In the genomic region with DNA sequence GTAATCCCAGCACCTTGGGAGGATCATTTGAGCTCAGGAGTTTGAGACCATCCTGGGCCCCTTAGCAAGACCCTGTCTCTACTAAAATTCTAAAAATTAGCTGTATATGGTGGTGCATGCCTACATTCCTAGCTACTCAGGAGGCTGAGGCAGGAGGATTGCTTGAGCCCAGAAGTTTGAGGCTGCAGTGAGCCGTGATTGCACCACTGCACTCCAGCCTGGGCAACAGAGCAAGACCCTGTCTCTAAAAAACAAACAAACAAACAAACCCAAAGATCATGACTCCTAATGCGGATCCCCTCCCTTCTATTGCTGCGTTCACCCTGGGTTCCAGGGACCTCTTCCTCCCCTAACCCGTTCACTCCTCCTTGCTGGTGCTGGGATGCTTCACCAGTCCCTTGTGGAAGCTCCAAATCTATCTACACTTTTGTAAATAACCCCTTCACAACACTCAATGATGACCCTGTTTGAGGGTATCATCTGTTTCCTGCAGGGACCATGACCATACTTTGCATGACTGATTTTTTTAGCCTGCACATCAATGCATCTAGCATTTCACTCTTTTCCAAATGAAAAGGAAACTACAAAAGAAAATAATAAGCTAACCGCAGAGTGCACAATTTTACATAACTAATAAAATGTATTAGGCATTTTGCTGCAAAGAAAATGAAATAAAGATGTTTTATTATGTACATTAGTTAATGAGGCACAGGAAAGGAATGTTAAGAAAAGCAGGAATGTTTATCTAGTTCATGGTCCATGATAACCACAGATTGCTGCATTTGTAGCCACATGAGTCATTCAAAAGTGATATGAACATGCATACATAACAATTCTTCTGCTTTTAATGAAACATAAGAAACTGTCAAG, we compare ENCODE assay signal across 12 cellular contexts. TPM values are rescaled to one million over a fixed set of nuclear protein-coding genes. Genes with fewer than 3 reads are reported as not detected.
DNase-seq lines count a peak whose midpoint lies in the region; ATAC-seq, FAIRE-seq and TF ChIP-seq lines count a peak whose summit lies in the region.
"Had no signal": no experiment of that assay in that cellular context is flagged by ENCODE, and none has a peak within 500 bp of the region (broad histone marks: within the 10 kb centered on the region; RNA-seq: fewer than 3 reads in every experiment).

No MANE protein-coding gene starts in this region.

- peak overlapping the region; percentile 16; the same call in 1 of the 2 replicates for H3K4me2 ChIP-seq in HepG2 (ENCODE audit: low read depth, low read length)

- intact Hi-C loops in HepG2 (cut with micrococcal nuclease; ENCODE audit: unreplicated experiment), result loop anchor here (1.0 kb wide), 1 partner anchor 73 kb away; no protein-coding TSS in a partner anchor

- TF ChIP-seq CTCF in BJ (IDR thresholded peaks at IDR 0.05; ENCODE audit: insufficient read depth, low read depth, low read length), result no peak
- no peak for TF ChIP-seq CTCF in HepG2 (CRISPR knock-in tag; IDR thresholded peaks at IDR 0.05)

- H3K36me3 ChIP-seq in BJ (ENCODE audit: control insufficient read depth, insufficient read depth, low read length), result no peaks in the 10 kb centered on the region; the same call in 1 of the 2 replicates
- H3K36me3 ChIP-seq in HepG2 (replicated peaks in 1 of 2; ENCODE audit: control insufficient read depth in 1 of 2, insufficient read depth in 2 of 2, low read length in 2 of 2), result no peaks in the 10 kb centered on the region
- H3K36me3 ChIP-seq: spleen had no signal

- no peaks in the 10 kb centered on the region for H4K20me1 ChIP-seq in HepG2 (ENCODE audit: insufficient read depth, low read length)

- CTCF ChIA-PET in BJ (lab: Yijun Ruan, JAX), result interaction anchor here (0.7 to 1.2 kb wide), 3 partner anchors 12 to 232 kb away, joined by 3 to 5 read pairs (median 4); no protein-coding TSS in a partner anchor
- CTCF ChIA-PET in HepG2 (lab: Yijun Ruan, JAX; ENCODE audit: low intra/inter-chr PET ratio, low total read pairs), result no interaction called here

- H3K27me3 ChIP-seq in BJ (ENCODE audit: control insufficient read depth, insufficient read depth, low read length), result peaks cover 3% of the 10 kb centered on the region; the same call in 1 of the 2 replicates
- H3K27me3 ChIP-seq in HepG2 (ENCODE audit: control insufficient read depth in 1 of 2, insufficient read depth in 2 of 2, low read length in 2 of 2), result no peaks in the 10 kb centered on the region
- H3K27me3 ChIP-seq: spleen had no signal

- no peaks in the 10 kb centered on the region for H3K79me2 ChIP-seq in HepG2 (ENCODE audit: insufficient read depth, low read length)

- no peaks in the 10 kb centered on the region for H3K4me1 Mint-ChIP-seq in stimulated activated memory B cell treated with anti-CD40 and anti-IgM and Interleukin-4, amounts not matched to agents 10 μg/mL and 1 μg/mL and 100 μg/mL, for 72 hours

- in situ Hi-C loops in HepG2 (cut with HindIII; ENCODE audit: extremely low pct_ligation_motif_present, low pct_unique_long_range_greater_than_20kb), result no loop called here

- peak; percentile 18 for FAIRE-seq in HepG2 (lab: Jason Lieb, UNC)

- H3K27me3 Mint-ChIP-seq in stimulated activated memory B cell treated with anti-CD40 and anti-IgM and Interleukin-4, amounts not matched to agents 10 μg/mL and 1 μg/mL and 100 μg/mL, for 72 hours, result peaks cover 34% of the 10 kb centered on the region

- H2AFZ ChIP-seq in HepG2 (ENCODE audit: low read length), result no peak overlapping the region

- TF ChIP-seq POLR2A in HepG2 (IDR thresholded peaks at IDR 0.05; ENCODE audit: insufficient read depth in 1 of 2, low read depth in 2 of 2, low read length in 2 of 2), result no peak

- H3K9ac ChIP-seq in HepG2 (ENCODE audit: insufficient read depth, low read depth, low read length), result no peak overlapping the region

- H3K4me3 ChIP-seq in BJ (ENCODE audit: low read depth, low read length) (no peak overlapping the region), HepG2 (replicated peaks in 1 of 3; ENCODE audit: insufficient read depth in 1 of 3, low read depth in 2 of 3, low read length in 3 of 3) (no peak overlapping the region)
- H3K4me3 ChIP-seq: spleen had no signal

- H3K36me3 Mint-ChIP-seq in stimulated activated memory B cell treated with anti-CD40 and anti-IgM and Interleukin-4, amounts not matched to agents 10 μg/mL and 1 μg/mL and 100 μg/mL, for 72 hours, result no peaks in the 10 kb centered on the region

- peaks cover 16% of the 10 kb centered on the region for H3K9me3 Mint-ChIP-seq in stimulated activated memory B cell treated with anti-CD40 and anti-IgM and Interleukin-4, amounts not matched to agents 10 μg/mL and 1 μg/mL and 100 μg/mL, for 72 hours

- DNase-seq in BJ (ENCODE audit: low read depth) (peak; percentile 85), brain pericyte (ENCODE audit: low read depth, low spot score) (peak; percentile 66), HepG2 (ENCODE audit: low spot score) (peak; percentile 87), DMS153 (lab: John Stamatoyannopoulos, UW) (no peak), cerebellum (ENCODE audit: low spot score) (no peak), NOMO-1 treated with dmso at 0.1 percent for 144 hours (lab: John Stamatoyannopoulos, UW; ENCODE audit: unreplicated experiment) (no peak)
- DNase-seq: aorta, hypothalamus, spleen, T-helper 2 cell had no signal

- no peak for TF ChIP-seq EP300 in Ishikawa (IDR thresholded peaks at IDR 0.05; ENCODE audit: borderline replicate concordance)
- peak in 1 of 2 experiments; percentile 39; a peak in 2 of 4 replicates for TF ChIP-seq EP300 in HepG2 (IDR thresholded peaks at IDR 0.05; ENCODE audit: low read depth in 2 of 2, low read length in 2 of 2)
- TF ChIP-seq EP300 in HepG2 (CRISPR knock-in tag; IDR thresholded peaks at IDR 0.05; ENCODE audit: borderline replicate concordance), result no peak

- POLR2A ChIA-PET in BJ (lab: Charles Lee) (interaction anchor here (0.5 to 0.7 kb wide), 2 partner anchors 13 to 286 kb away, joined by 3 to 6 read pairs; no protein-coding TSS in a partner anchor), HepG2 (lab: Yijun Ruan, JAX) (interaction anchor here (0.8 kb wide), 1 partner anchor 123 kb away, joined by 3 read pairs; a partner anchor contains a TSS)

- no peaks in the 10 kb centered on the region for H3K9me3 ChIP-seq in HepG2 (ENCODE audit: low read length)

- BruUV-seq in HepG2 (replicated peaks; lab: Mats Ljungman, UMichigan), result no TSS peak

- no peak overlapping the region for H3K27ac Mint-ChIP-seq in stimulated activated memory B cell treated with anti-CD40 and anti-IgM and Interleukin-4, amounts not matched to agents 10 μg/mL and 1 μg/mL and 100 μg/mL, for 72 hours

- no peak overlapping the region for H3K27ac ChIP-seq in HepG2 (ENCODE audit: extremely low read length, insufficient read depth, low read length)
- H3K27ac ChIP-seq: spleen had no signal

- TF ChIP-seq RAD21 in Ishikawa (IDR thresholded peaks at IDR 0.05; ENCODE audit: low read depth), result no peak
- peak; percentile 23; the same call in 1 of the 2 replicates for TF ChIP-seq RAD21 in HepG2 (CRISPR knock-in tag; IDR thresholded peaks at IDR 0.05)

- peak; percentile 74 for ATAC-seq in HepG2
- ATAC-seq in stimulated activated memory B cell treated with anti-CD40 and anti-IgM and Interleukin-4, amounts not matched to agents 10 μg/mL and 1 μg/mL and 100 μg/mL, for 72 hours, result no peak

- 44% methylated on average over 5 of the region's 5 CpGs for WGBS in HepG2 (ENCODE audit: low lambda C conversion rate)

- no peak overlapping the region for H3K4me3 Mint-ChIP-seq in stimulated activated memory B cell treated with anti-CD40 and anti-IgM and Interleukin-4, amounts not matched to agents 10 μg/mL and 1 μg/mL and 100 μg/mL, for 72 hours

- peaks cover 21% of the 10 kb centered on the region for H3K4me1 ChIP-seq in HepG2 (ENCODE audit: insufficient read depth, low read length)
- H3K4me1 ChIP-seq: spleen had no signal

TF ChIP-seq in Ishikawa, 13 proteins besides CTCF, POLR2A, EP300 and RAD21:
- TF ChIP-seq FOXM1 (IDR thresholded peaks at IDR 0.05; ENCODE audit: borderline replicate concordance, low read depth), result no peak
- TF ChIP-seq TEAD4 (IDR thresholded peaks at IDR 0.05), result peak; percentile 57; the same call in 1 of the 2 replicates
- TF ChIP-seq NFIC (IDR thresholded peaks at IDR 0.05), result no peak
TF ChIP-seq in Ishikawa: peak in this region for 1.

RNA-seq across cellular contexts. Expression of a gene that starts 30.5 kb away (rescaled TPM):
- 0.02 and 0.10 TPM in 2 replicates for polyA plus RNA-seq in BJ (2011; rRNA removed)
- polyA minus RNA-seq in BJ (2011; rRNA and poly(A)+ RNA removed), result 0.19 and 0.26 TPM in 2 replicates
- not detected in 2 replicates for total RNA-seq in HepG2 (2016; rRNA removed; fragmentation: Illumina TruSeq; extraction: Trizol)
- total RNA-seq in HepG2 (2016; cell fraction: cytosol; rRNA removed; fragmentation: Illumina TruSeq; extraction: Trizol; ENCODE audit: low read depth), result 0.62 TPM in 1 of 2 replicates, not detected in the other
- 0.06 and 0.30 TPM in 2 replicates for total RNA-seq in HepG2 (2016; cell fraction: insoluble cytoplasmic fraction; rRNA removed; fragmentation: Illumina TruSeq; extraction: Trizol)
- not detected in 2 replicates for total RNA-seq in HepG2 (2016; cell fraction: membrane; rRNA removed; fragmentation: Illumina TruSeq; extraction: Trizol)
- total RNA-seq in HepG2 (2016; cell fraction: nucleus; rRNA removed; fragmentation: Illumina TruSeq; extraction: Trizol), result not detected in 2 replicates
- polyA plus RNA-seq in HepG2 (2011; rRNA removed), result 0.03 and 0.22 TPM in 2 replicates
- polyA plus RNA-seq in HepG2 (2011; cell fraction: cytosol; rRNA removed), result 0.10 and 0.19 TPM in 2 replicates
- polyA plus RNA-seq in HepG2 (2011; cell fraction: nucleus; rRNA removed), result 0.02 and 0.23 TPM in 2 replicates
- polyA plus RNA-seq in HepG2 (2012), result 0.03 TPM in 1 of 2 replicates, not detected in the other
- not detected in 2 replicates for polyA plus RNA-seq in HepG2 (2016; cell fraction: cytosol; fragmentation: Illumina TruSeq; extraction: Trizol; ENCODE audit: low read depth)
- polyA plus RNA-seq in HepG2 (2016; cell fraction: insoluble cytoplasmic fraction; fragmentation: Illumina TruSeq; extraction: Trizol; ENCODE audit: low read depth), result not detected in 2 replicates
- not detected in 2 replicates for polyA plus RNA-seq in HepG2 (2016; cell fraction: membrane; fragmentation: Illumina TruSeq; extraction: Trizol; ENCODE audit: low read depth)
- not detected in 2 replicates for polyA plus RNA-seq in HepG2 (2016; cell fraction: nucleus; fragmentation: Illumina TruSeq; extraction: Trizol; ENCODE audit: insufficient read depth, low read depth)
- not detected in 2 replicates for polyA minus RNA-seq in HepG2 (2011; rRNA and poly(A)+ RNA removed; ENCODE audit: low replicate concordance)
- 0.20 TPM in 1 of 2 replicates, not detected in the other for polyA minus RNA-seq in HepG2 (2011; cell fraction: cytosol; rRNA and poly(A)+ RNA removed)
- 0.12 and 0.13 TPM in 2 replicates for polyA minus RNA-seq in HepG2 (2011; cell fraction: nucleus; rRNA and poly(A)+ RNA removed)
- total RNA-seq in cerebellum, result 4.4 TPM

Comparison
In these comparisons a context has a peak if more than half of its experiments do, and no peak if none do; other contexts are left out.
1. DNase-seq: peak in BJ (single experiment), brain pericyte (single experiment) and HepG2 (single experiment); none in DMS153 (single experiment), cerebellum (single experiment) and NOMO-1 treated with dmso at 0.1 percent for 144 hours (single experiment).